In the genomic region with DNA sequence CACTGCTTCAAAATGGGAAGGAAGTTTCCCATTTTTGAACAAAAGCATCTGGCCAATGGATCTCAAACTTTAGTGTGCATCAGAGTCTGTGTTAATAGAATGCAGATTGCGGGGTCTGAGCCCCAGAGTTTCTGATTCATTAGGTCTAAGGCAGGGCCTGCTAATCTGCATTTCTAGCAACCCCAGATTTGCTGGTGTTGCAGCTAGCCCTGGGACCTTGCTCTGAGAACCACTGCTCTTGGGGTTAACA, we compare ENCODE assay signal across 10 cellular contexts. TPM values are rescaled to one million over a fixed set of nuclear protein-coding genes. Genes with fewer than 3 reads are reported as not detected.
A peak's percentile ranks its signal among the peaks of the same experiment; 100 is the strongest.
DNase-seq lines count a peak whose midpoint lies in the region; ATAC-seq and TF ChIP-seq lines count a peak whose summit lies in the region.
"Had no signal": no experiment of that assay in that cellular context is flagged by ENCODE, and none has a peak within 500 bp of the region (broad histone marks: within the 10 kb centered on the region; RNA-seq: fewer than 3 reads in every experiment).

No MANE protein-coding gene starts in this region.

- ATAC-seq in HG03066 (IDR thresholded peaks at IDR 0.05; ENCODE audit: low read depth, unreplicated experiment), result peak; percentile 2
- ATAC-seq in effector memory CD8-positive, alpha-beta T cell (replicated peaks), result no peak

- no peaks in the 10 kb centered on the region for H3K27me3 ChIP-seq in thyroid gland
- H3K27me3 ChIP-seq: SJSA1 had no signal

- H3K4me3 ChIP-seq in thyroid gland (replicated peaks in 1 of 3), result no peak overlapping the region
- H3K4me3 ChIP-seq: SJSA1 had no signal

- peaks cover 55% of the 10 kb centered on the region for H3K4me1 Mint-ChIP-seq in activated CD4-positive, alpha-beta memory T cell treated with anti-CD3 and anti-CD28 coated beads for 36 hours (ENCODE audit: low read depth)
- H3K4me1 Mint-ChIP-seq in activated CD4-positive, alpha-beta memory T cell treated with anti-CD3 and anti-CD28 coated beads, Interleukin-2, amount 10 ng/mL, durations not matched to agents 7 days and 5 days, result peaks cover 28% of the 10 kb centered on the region
- peaks cover 10 to 17% of the 10 kb centered on the region in 2 donors for H3K4me1 Mint-ChIP-seq in effector memory CD8-positive, alpha-beta T cell (ENCODE audit: low read depth in 2 of 2)
- H3K4me1 Mint-ChIP-seq in immature natural killer cell, result peaks cover 17 to 23% of the 10 kb centered on the region in 2 donors

- no peaks in the 10 kb centered on the region for H3K9me3 ChIP-seq in thyroid gland
- H3K9me3 ChIP-seq: SJSA1 had no signal

- peaks cover 6 to 21% of the 10 kb centered on the region in 2 donors for H3K4me1 ChIP-seq in thyroid gland

- intact Hi-C loops in activated CD4-positive, alpha-beta memory T cell treated with anti-CD3 and anti-CD28 coated beads for 36 hours (cut with micrococcal nuclease), result loop anchor here (10.0 kb wide), 1 partner anchor 361 kb away; a partner anchor contains a TSS
- intact Hi-C loops in thyroid gland (cut with DNase I), result no loop called here

- H3K36me3 Mint-ChIP-seq in activated CD4-positive, alpha-beta memory T cell treated with anti-CD3 and anti-CD28 coated beads for 36 hours, result no peaks in the 10 kb centered on the region
- H3K36me3 Mint-ChIP-seq in activated CD4-positive, alpha-beta memory T cell treated with anti-CD3 and anti-CD28 coated beads, Interleukin-2, amount 10 ng/mL, durations not matched to agents 7 days and 5 days (ENCODE audit: low read depth), result no peaks in the 10 kb centered on the region
- H3K36me3 Mint-ChIP-seq in effector memory CD8-positive, alpha-beta T cell (ENCODE audit: insufficient read depth), result no peaks in the 10 kb centered on the region
- H3K36me3 Mint-ChIP-seq in immature natural killer cell, result no peaks in the 10 kb centered on the region

- peak overlapping the region; percentile 29 to 63 (median 37) for H3K27ac ChIP-seq in thyroid gland
- H3K27ac ChIP-seq: SJSA1 had no signal

- no peaks in the 10 kb centered on the region for H3K36me3 ChIP-seq in thyroid gland
- H3K36me3 ChIP-seq: SJSA1 had no signal

- WGBS in thyroid gland, 2 donors, result 96 to 100% methylated on average over 1 of the region's 1 CpG

- no peaks in the 10 kb centered on the region for H3K27me3 Mint-ChIP-seq in activated CD4-positive, alpha-beta memory T cell treated with anti-CD3 and anti-CD28 coated beads for 36 hours
- H3K27me3 Mint-ChIP-seq in activated CD4-positive, alpha-beta memory T cell treated with anti-CD3 and anti-CD28 coated beads, Interleukin-2, amount 10 ng/mL, durations not matched to agents 7 days and 5 days, result no peaks in the 10 kb centered on the region
- H3K27me3 Mint-ChIP-seq in effector memory CD8-positive, alpha-beta T cell, result no peaks in the 10 kb centered on the region
- peaks cover 0 to 11% (median 0%) of the 10 kb centered on the region in 3 donors for H3K27me3 Mint-ChIP-seq in immature natural killer cell (ENCODE audit: low read depth in 3 of 3)

- no peak for DNase-seq in activated CD4-positive, alpha-beta memory T cell treated with anti-CD3 and anti-CD28 coated beads for 36 hours
- DNase-seq in activated CD4-positive, alpha-beta memory T cell treated with anti-CD3 and anti-CD28 coated beads, Interleukin-2, amount 10 ng/mL, durations not matched to agents 7 days and 5 days, result no peak
- DNase-seq in effector memory CD8-positive, alpha-beta T cell, result no peak
- no peak for DNase-seq in thyroid gland
- DNase-seq in Kasumi-1 (lab: John Stamatoyannopoulos, UW), result no peak
- DNase-seq in immature natural killer cell, result no peak
- no peak for DNase-seq in SHP77 treated with DMSO at 0.1 percent for 48 hours (lab: John Stamatoyannopoulos, UW)
- DNase-seq: NCI-H187 treated with DMSO at 0.1 percent for 48 hours had no signal

- H3K4me3 Mint-ChIP-seq in activated CD4-positive, alpha-beta memory T cell treated with anti-CD3 and anti-CD28 coated beads for 36 hours, result no peak overlapping the region
- H3K4me3 Mint-ChIP-seq in activated CD4-positive, alpha-beta memory T cell treated with anti-CD3 and anti-CD28 coated beads, Interleukin-2, amount 10 ng/mL, durations not matched to agents 7 days and 5 days, result no peak overlapping the region
- H3K4me3 Mint-ChIP-seq in effector memory CD8-positive, alpha-beta T cell, result peak overlapping the region in 1 of 2 donors; percentile 28
- peak overlapping the region in 1 of 5 donors; percentile 11 for H3K4me3 Mint-ChIP-seq in immature natural killer cell

- POLR2A ChIA-PET in activated CD4-positive, alpha-beta memory T cell treated with anti-CD3 and anti-CD28 coated beads for 36 hours (lab: Charles Lee), result interaction anchor here (1.5 kb wide), 1 partner anchor 30 kb away, joined by 6 read pairs; a partner anchor contains a TSS
- POLR2A ChIA-PET in activated CD4-positive, alpha-beta memory T cell treated with anti-CD3 and anti-CD28 coated beads, Interleukin-2, amount 10 ng/mL, durations not matched to agents 7 days and 5 days (lab: Charles Lee), result no interaction called here

- H3K27ac Mint-ChIP-seq in activated CD4-positive, alpha-beta memory T cell treated with anti-CD3 and anti-CD28 coated beads for 36 hours, result peak overlapping the region; percentile 36
- H3K27ac Mint-ChIP-seq in activated CD4-positive, alpha-beta memory T cell treated with anti-CD3 and anti-CD28 coated beads, Interleukin-2, amount 10 ng/mL, durations not matched to agents 7 days and 5 days, result no peak overlapping the region
- peak overlapping the region; percentile 70 to 71 for H3K27ac Mint-ChIP-seq in effector memory CD8-positive, alpha-beta T cell
- H3K27ac Mint-ChIP-seq in immature natural killer cell, result peak overlapping the region in 1 of 6 donors; percentile 41

- CTCF ChIA-PET in activated CD4-positive, alpha-beta memory T cell treated with anti-CD3 and anti-CD28 coated beads for 36 hours (lab: Charles Lee), result interaction anchor here (0.8 to 2.5 kb wide), 5 partner anchors 9 to 125 kb away, joined by 3 to 9 read pairs (median 5); a partner anchor contains a TSS
- CTCF ChIA-PET in activated CD4-positive, alpha-beta memory T cell treated with anti-CD3 and anti-CD28 coated beads, Interleukin-2, amount 10 ng/mL, durations not matched to agents 7 days and 5 days (lab: Charles Lee), result no interaction called here

- no peak for TF ChIP-seq CTCF in thyroid gland (IDR thresholded peaks at IDR 0.05)

- H3K9me3 Mint-ChIP-seq in activated CD4-positive, alpha-beta memory T cell treated with anti-CD3 and anti-CD28 coated beads for 36 hours, result no peaks in the 10 kb centered on the region
- H3K9me3 Mint-ChIP-seq in activated CD4-positive, alpha-beta memory T cell treated with anti-CD3 and anti-CD28 coated beads, Interleukin-2, amount 10 ng/mL, durations not matched to agents 7 days and 5 days, result no peaks in the 10 kb centered on the region
- H3K9me3 Mint-ChIP-seq in effector memory CD8-positive, alpha-beta T cell, result no peaks in the 10 kb centered on the region
- no peaks in the 10 kb centered on the region for H3K9me3 Mint-ChIP-seq in immature natural killer cell

- no peak for TF ChIP-seq POLR2A in thyroid gland (IDR thresholded peaks at IDR 0.05)

RNA-seq across cellular contexts. Expression of a gene that starts 30.7 kb away (rescaled TPM):
- 10 to 100 TPM; 46.1 to 48.9 TPM for total RNA-seq in activated CD4-positive, alpha-beta memory T cell treated with anti-CD3 and anti-CD28 coated beads for 36 hours
- 10 to 100 TPM; 67.9 to 68.7 TPM for total RNA-seq in activated CD4-positive, alpha-beta memory T cell treated with anti-CD3 and anti-CD28 coated beads, Interleukin-2, amount 10 ng/mL, durations not matched to agents 7 days and 5 days
- 10 to 100 TPM; 42.9 to 82.2 (median 53.7) TPM for total RNA-seq in thyroid gland
- polyA plus RNA-seq in immature natural killer cell, result 10 to 100 TPM; 24.7 to 39.1 (median 32.9) TPM
